In genomic region chr7:95668504-95669018, GRCh38 we compare ENCODE assay signal across 28 cellular contexts.
"Had no signal": no experiment of that assay in that cellular context is flagged by ENCODE, and none has a peak within 500 bp of the region (broad histone marks: within the 10 kb centered on the region; RNA-seq: fewer than 3 reads in every experiment).

No MANE protein-coding gene starts in this region.

- H3K27me3 Mint-ChIP-seq: activated CD4-positive, alpha-beta T cell treated with anti-CD3 and anti-CD28 coated beads, Interleukin-2, amount 10 ng/mL, durations not matched to agents 7 days and 5 days; activated T-cell treated with anti-CD3 and anti-CD28 coated beads, Interleukin-2, amount 50 U/mL, for 24 hours had no signal

- H3K4me3 Mint-ChIP-seq: activated CD4-positive, alpha-beta T cell treated with anti-CD3 and anti-CD28 coated beads for 36 hours; activated CD4-positive, alpha-beta T cell treated with anti-CD3 and anti-CD28 coated beads, Interleukin-2, amount 10 ng/mL, durations not matched to agents 7 days and 5 days; activated CD8-positive, alpha-beta T cell treated with anti-CD3 and anti-CD28 coated beads, Interleukin-2, amount 10 ng/mL, durations not matched to agents 7 days and 5 days; activated naive CD4-positive, alpha-beta T cell treated with anti-CD3 and anti-CD28 coated beads for 36 hours; activated T-cell treated with anti-CD3 and anti-CD28 coated beads, Interleukin-2, amount 50 U/mL, for 24 hours; T-helper 1 cell treated with Interleukin-12 subunit alpha and Interleukin-12 subunit beta and Interleukin-4 antibody, amounts not matched to agents 30 μg/mL and 1 μg/mL, for 36 hours; T-helper 2 cell treated with Interferon-gamma antibody and Interleukin-4, amounts not matched to agents 5 μg/mL and 100 μg/mL, for 36 hours had no signal

- DNase-seq: activated CD4-positive, alpha-beta T cell treated with anti-CD3 and anti-CD28 coated beads for 36 hours; activated CD4-positive, alpha-beta T cell treated with anti-CD3 and anti-CD28 coated beads, Interleukin-2, amount 10 ng/mL, durations not matched to agents 7 days and 5 days; activated CD4-positive, alpha-beta T cell treated with anti-CD3 and anti-CD28 coated beads, Interleukin-2, amount 50 U/mL, for 48 hours; activated CD8-positive, alpha-beta T cell treated with anti-CD3 and anti-CD28 coated beads, Interleukin-2, amount 10 ng/mL, durations not matched to agents 7 days and 5 days; activated gamma-delta T cell treated with Interleukin-2 at 50 U/mL for 16 hours; activated naive CD4-positive, alpha-beta T cell treated with anti-CD3 and anti-CD28 coated beads for 36 hours; activated T-cell treated with anti-CD3 and anti-CD28 coated beads, Interleukin-2, amount 50 U/mL, for 24 hours; adrenal gland; body of pancreas; KG1; MM.1S; NCI-H1092 treated with DMSO at 0.1 percent for 48 hours; NCI-H1417; NCI-H187 treated with DMSO at 0.1 percent for 48 hours; NCI-H2081; NCI-H226; NCI-H524 treated with DMSO at 0.1 percent for 48 hours; NCI-H748 treated with DMSO at 0.1 percent for 48 hours; OCI-M1; SHP77 treated with DMSO at 0.1 percent for 48 hours; SK-N-SH had no signal

- H3K9me3 ChIP-seq: adrenal gland, body of pancreas, breast epithelium, SJSA1, SK-N-SH had no signal

- H3K27ac ChIP-seq: body of pancreas, breast epithelium, SJSA1 had no signal

- FAIRE-seq: astrocyte, TTC549 had no signal

- H3K27me3 ChIP-seq: adrenal gland, body of pancreas, breast epithelium, SJSA1 had no signal

- H3K36me3 Mint-ChIP-seq: activated naive CD4-positive, alpha-beta T cell treated with anti-CD3 and anti-CD28 coated beads, Interleukin-2, amount 50 U/mL, for 72 hours had no signal

- H3K36me3 ChIP-seq: adrenal gland, breast epithelium, SJSA1 had no signal

- H3K9me3 Mint-ChIP-seq: T-helper 1 cell treated with Interleukin-12 subunit alpha and Interleukin-12 subunit beta and Interleukin-4 antibody, amounts not matched to agents 30 μg/mL and 1 μg/mL, for 36 hours; T-helper 2 cell treated with Interferon-gamma antibody and Interleukin-4, amounts not matched to agents 5 μg/mL and 100 μg/mL, for 36 hours had no signal

- H3K27ac Mint-ChIP-seq: activated CD4-positive, alpha-beta T cell treated with anti-CD3 and anti-CD28 coated beads for 36 hours; activated CD4-positive, alpha-beta T cell treated with anti-CD3 and anti-CD28 coated beads, Interleukin-2, amount 10 ng/mL, durations not matched to agents 7 days and 5 days; activated CD8-positive, alpha-beta T cell treated with anti-CD3 and anti-CD28 coated beads, Interleukin-2, amount 10 ng/mL, durations not matched to agents 7 days and 5 days; activated naive CD4-positive, alpha-beta T cell treated with anti-CD3 and anti-CD28 coated beads for 36 hours; activated naive CD4-positive, alpha-beta T cell treated with anti-CD3 and anti-CD28 coated beads, Interleukin-2, amount 50 U/mL, for 72 hours; activated T-cell treated with anti-CD3 and anti-CD28 coated beads, Interleukin-2, amount 50 U/mL, for 24 hours; T-helper 1 cell treated with Interleukin-12 subunit alpha and Interleukin-12 subunit beta and Interleukin-4 antibody, amounts not matched to agents 30 μg/mL and 1 μg/mL, for 36 hours; T-helper 2 cell treated with Interferon-gamma antibody and Interleukin-4, amounts not matched to agents 5 μg/mL and 100 μg/mL, for 36 hours had no signal

- ATAC-seq: activated CD4-positive, alpha-beta T cell treated with anti-CD3 and anti-CD28 coated beads for 36 hours; activated CD8-positive, alpha-beta T cell treated with anti-CD3 and anti-CD28 coated beads, Interleukin-2, amount 10 ng/mL, durations not matched to agents 7 days and 5 days; activated naive CD4-positive, alpha-beta T cell treated with anti-CD3 and anti-CD28 coated beads, Interleukin-2, amount 50 U/mL, for 72 hours; body of pancreas had no signal

- H3K4me3 ChIP-seq: adrenal gland, body of pancreas, breast epithelium, SJSA1 had no signal

- H3K4me1 ChIP-seq: adrenal gland, body of pancreas, breast epithelium, SJSA1 had no signal

- H3K4me1 Mint-ChIP-seq: activated CD4-positive, alpha-beta T cell treated with anti-CD3 and anti-CD28 coated beads for 36 hours; activated CD4-positive, alpha-beta T cell treated with anti-CD3 and anti-CD28 coated beads, Interleukin-2, amount 10 ng/mL, durations not matched to agents 7 days and 5 days had no signal
